25 cellular contexts compared by ENCODE assay signal in the genomic region with DNA sequence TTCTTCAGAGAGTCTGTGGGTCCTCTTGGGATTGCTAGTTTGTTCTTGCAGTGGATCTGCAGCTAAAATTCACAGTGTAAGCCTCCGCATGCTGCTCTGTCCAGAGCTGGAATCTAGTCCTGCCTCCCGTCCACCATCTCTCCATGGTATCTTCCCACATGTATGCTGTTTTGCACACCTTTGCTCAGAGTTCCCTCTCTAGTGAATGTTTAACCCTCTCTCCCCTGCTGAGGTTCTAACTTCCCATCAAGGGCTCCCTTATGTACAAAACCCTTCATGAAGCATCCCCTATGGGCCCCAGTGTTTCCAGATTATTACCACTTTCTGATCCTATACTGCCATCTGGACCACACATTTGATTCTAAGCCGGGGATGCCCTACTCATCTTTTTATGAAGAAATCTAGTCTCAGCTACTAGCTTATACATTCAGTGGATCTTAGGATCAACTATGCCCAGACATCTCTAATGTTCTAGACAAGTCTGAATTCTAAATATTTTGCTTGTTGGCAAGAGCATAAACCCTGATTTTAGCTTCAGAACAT.
DNase-seq lines count a peak whose midpoint lies in the region; ATAC-seq and TF ChIP-seq lines count a peak whose summit lies in the region.
"Had no signal": no experiment of that assay in that cellular context is flagged by ENCODE, and none has a peak within 500 bp of the region (broad histone marks: within the 10 kb centered on the region; RNA-seq: fewer than 3 reads in every experiment).

No MANE protein-coding gene starts in this region.

- no peak overlapping the region for H2BK5ac ChIP-seq in mesendoderm (ENCODE audit: low read length)

- no peak overlapping the region for H3K9ac ChIP-seq in mesendoderm (ENCODE audit: low read length)

- no peak overlapping the region for H2AFZ ChIP-seq in hepatocyte
- H2AFZ ChIP-seq: PC-9 had no signal

- no peak overlapping the region for H4K5ac ChIP-seq in mesendoderm (ENCODE audit: low read length)

- no CpG with 5 or more reads among the region's 3 CpGs for WGBS in mesendoderm (ENCODE audit: extremely low coverage, insufficient coverage, low lambda C conversion rate)
- WGBS in adrenal gland, 4 donors: 88 to 100% (median 92%) methylated on average over 3 of the region's 3 CpGs
- WGBS in body of pancreas, 2 donors: 87 to 96% methylated on average over 3 of the region's 3 CpGs
- 85% methylated on average over 3 of the region's 3 CpGs for WGBS in hepatocyte (ENCODE audit: low lambda C conversion rate, missing lambda C conversion rate)

- H3K36me3 ChIP-seq in cardiac muscle cell: no peaks in the 10 kb centered on the region
- H3K36me3 ChIP-seq in mesendoderm (ENCODE audit: control insufficient read depth, insufficient read depth, low read length): no peaks in the 10 kb centered on the region
- no peaks in the 10 kb centered on the region for H3K36me3 ChIP-seq in adrenal gland (replicated peaks in 1 of 2)
- H3K36me3 ChIP-seq in body of pancreas (replicated peaks in 1 of 2; ENCODE audit: insufficient read depth in 1 of 2, low read depth in 2 of 2): no peaks in the 10 kb centered on the region
- H3K36me3 ChIP-seq in hepatocyte (replicated peaks; ENCODE audit: insufficient read depth, low read depth): no peaks in the 10 kb centered on the region

- H3K4me2 ChIP-seq in mesendoderm (ENCODE audit: low read length): no peak overlapping the region
- H3K4me2 ChIP-seq in hepatocyte: no peak overlapping the region
- H3K4me2 ChIP-seq: PC-9 had no signal

- ATAC-seq in left ventricle myocardium superior (no peak), body of pancreas (no peak)
- ATAC-seq: naive thymus-derived CD4-positive, alpha-beta T cell; stimulated activated effector memory CD8-positive, alpha-beta T cell treated with anti-CD3 and anti-CD28 coated beads, Interleukin-12 subunit alpha, Interleukin-12 subunit beta, amount 100 ng/mL, for 72 hours had no signal

- no peak overlapping the region for H3K27ac ChIP-seq in cardiac muscle cell
- peak overlapping the region in 15 of 59 donors; percentile 0 to 71 (median 31) for H3K27ac ChIP-seq in dorsolateral prefrontal cortex
- H3K27ac ChIP-seq in mesendoderm (ENCODE audit: low read depth, low read length): no peak overlapping the region
- H3K27ac ChIP-seq in adrenal gland: no peak overlapping the region
- H3K27ac ChIP-seq in body of pancreas: no peak overlapping the region
- no peak overlapping the region for H3K27ac ChIP-seq in hepatocyte
- H3K27ac ChIP-seq: PC-9 had no signal

- intact Hi-C loops in left ventricle myocardium superior (cut with micrococcal nuclease): no loop called here
- intact Hi-C loops in dorsolateral prefrontal cortex (cut with DNase I): loop anchor here (10.0 kb wide), 4 partner anchors 115 to 1505 kb away; no protein-coding TSS in a partner anchor
- intact Hi-C loops in adrenal gland (cut with DNase I): loop anchor here in 1 of 2 donors (10.0 kb wide), 1 partner anchor 1505 kb away; no protein-coding TSS in a partner anchor
- intact Hi-C loops in body of pancreas (cut with DNase I): no loop called here

- H3K4me1 ChIP-seq in cardiac muscle cell (ENCODE audit: low read depth) (peaks cover 15% of the 10 kb centered on the region), mesendoderm (ENCODE audit: control insufficient read depth, low read depth, low read length) (peaks cover 8% of the 10 kb centered on the region), adrenal gland (replicated peaks in 1 of 2) (no peaks in the 10 kb centered on the region), body of pancreas (no peaks in the 10 kb centered on the region), hepatocyte (ENCODE audit: insufficient read depth) (peaks cover 3% of the 10 kb centered on the region)

- no peaks in the 10 kb centered on the region for H3K9me2 ChIP-seq in hepatocyte (replicated peaks; ENCODE audit: insufficient read depth)

- no peak overlapping the region for H4K8ac ChIP-seq in mesendoderm (ENCODE audit: low read depth, low read length)

- H2BK120ac ChIP-seq in mesendoderm (ENCODE audit: low read depth, low read length): peak overlapping the region; percentile 65

- peak overlapping the region; percentile 92 for H3K18ac ChIP-seq in mesendoderm (ENCODE audit: low read length)

- peak overlapping the region; percentile 63 for H3K56ac ChIP-seq in mesendoderm (ENCODE audit: low read length)

- no peak overlapping the region for H3K4ac ChIP-seq in mesendoderm (ENCODE audit: low read depth, low read length)

- H3K9me3 ChIP-seq in cardiac muscle cell (ENCODE audit: low read depth) (no peaks in the 10 kb centered on the region), adrenal gland (replicated peaks in 1 of 3) (no peaks in the 10 kb centered on the region), body of pancreas (no peaks in the 10 kb centered on the region), hepatocyte (ENCODE audit: low read depth) (no peaks in the 10 kb centered on the region)

- H3K4me3 ChIP-seq in cardiac muscle cell: no peak overlapping the region
- no peak overlapping the region for H3K4me3 ChIP-seq in dorsolateral prefrontal cortex
- H3K4me3 ChIP-seq in mesendoderm (ENCODE audit: low read length): no peak overlapping the region
- no peak overlapping the region for H3K4me3 ChIP-seq in adrenal gland
- no peak overlapping the region for H3K4me3 ChIP-seq in body of pancreas
- H3K4me3 ChIP-seq in hepatocyte: no peak overlapping the region
- H3K4me3 ChIP-seq: PC-9 had no signal

- H2BK15ac ChIP-seq in mesendoderm (replicated peaks; ENCODE audit: low read depth): peak overlapping the region; percentile 93

- H3K23ac ChIP-seq in mesendoderm (ENCODE audit: low read length): no peak overlapping the region

- H4K20me1 ChIP-seq in hepatocyte (ENCODE audit: insufficient read depth, poor library complexity, severe bottlenecking): no peaks in the 10 kb centered on the region

- TF ChIP-seq CTCF in cardiac muscle cell (IDR thresholded peaks at IDR 0.05; ENCODE audit: low read depth, low read length): peak; percentile 3
- peak in 46 of 56 donors; percentile 11 to 72 (median 40) for TF ChIP-seq CTCF in dorsolateral prefrontal cortex (IDR thresholded peaks at IDR 0.05 in 54 of 56, conservative IDR thresholded peaks at IDR 0.05 in 2 of 56; ENCODE audit: low read depth in 1 of 56, partially characterized antibody in 56 of 56)
- TF ChIP-seq CTCF in adrenal gland (IDR thresholded peaks at IDR 0.05): no peak
- no peak for TF ChIP-seq CTCF in body of pancreas (IDR thresholded peaks at IDR 0.05)
- TF ChIP-seq CTCF in hepatocyte (IDR thresholded peaks at IDR 0.05; ENCODE audit: poor library complexity): no peak

- H2AK5ac ChIP-seq in mesendoderm (ENCODE audit: low read length): peak overlapping the region; percentile 57

- no peak for TF ChIP-seq POLR2A in adrenal gland (IDR thresholded peaks at IDR 0.05)
- TF ChIP-seq POLR2A in body of pancreas (IDR thresholded peaks at IDR 0.05): no peak

- H3K27me3 ChIP-seq in cardiac muscle cell: no peaks in the 10 kb centered on the region
- H3K27me3 ChIP-seq in dorsolateral prefrontal cortex: peaks cover 0 to under 1% (median 0%) of the 10 kb centered on the region in 45 donors
- no peaks in the 10 kb centered on the region for H3K27me3 ChIP-seq in mesendoderm (ENCODE audit: insufficient read depth, low read length, poor library complexity)
- H3K27me3 ChIP-seq in adrenal gland: no peaks in the 10 kb centered on the region
- no peaks in the 10 kb centered on the region for H3K27me3 ChIP-seq in body of pancreas
- no peaks in the 10 kb centered on the region for H3K27me3 ChIP-seq in hepatocyte

- H3K79me1 ChIP-seq in mesendoderm (ENCODE audit: low read length): no peaks in the 10 kb centered on the region

- DNase-seq in cardiac muscle cell (ENCODE audit: low read depth in 1 of 2, low spot score in 1 of 2) (peak in 1 of 2 donors; percentile 6), left ventricle myocardium superior (no peak), dorsolateral prefrontal cortex (no peak), mesendoderm (no peak), adrenal gland (no peak), Ammon's horn (ENCODE audit: low spot score) (no peak), body of pancreas (no peak), hepatocyte (ENCODE audit: low spot score) (no peak)
- DNase-seq: activated CD4-positive, alpha-beta memory T cell treated with anti-CD3 and anti-CD28 coated beads for 36 hours; activated CD4-positive, CD25-positive, alpha-beta regulatory T cell treated with anti-CD3 and anti-CD28 coated beads, Interleukin-2, amount 50 U/mL, for 72 hours; activated CD8-positive, alpha-beta memory T cell treated with anti-CD3 and anti-CD28 coated beads, Interleukin-2, amount 50 U/mL, for 4 hours; activated naive CD4-positive, alpha-beta T cell treated with Interleukin-2 at 50 U/mL for 16 hours; CD4-positive, alpha-beta memory T cell; cerebellar nuclear complex; DND-41; GF-D8; H7; Karpas-422; naive thymus-derived CD4-positive, alpha-beta T cell; NCI-H1930; occipital lobe; T-helper 2 cell; trophoblast cell had no signal

- H3K79me2 ChIP-seq in mesendoderm (ENCODE audit: control insufficient read depth, insufficient read depth, low read length) (no peaks in the 10 kb centered on the region), hepatocyte (no peaks in the 10 kb centered on the region)

Comparison
In these comparisons a context has a peak if more than half of its experiments do, and no peak if none do; other contexts are left out.
1. CTCF ChIP-seq: peak in cardiac muscle cell (single experiment) and dorsolateral prefrontal cortex (46 of 56); none in adrenal gland (0 of 6), body of pancreas (0 of 7) and hepatocyte (single experiment).
2. intact Hi-C loops: an anchor here in dorsolateral prefrontal cortex (10.0 kb wide); none called in left ventricle myocardium superior and body of pancreas.